Comparison of ENCODE assay signal across 1 cellular context in genomic region chr12:1848741-1849140, GRCh38.
TF ChIP-seq lines count a peak whose summit lies in the region.

No MANE protein-coding gene starts in this region.

TF ChIP-seq in WTC11, 78 proteins besides CTCF, POLR2A, EP300 and RAD21 (continued from another document):
- TF ChIP-seq MLX (CRISPR knock-in tag; IDR thresholded peaks at IDR 0.05) = no peak
